In the genomic region with DNA sequence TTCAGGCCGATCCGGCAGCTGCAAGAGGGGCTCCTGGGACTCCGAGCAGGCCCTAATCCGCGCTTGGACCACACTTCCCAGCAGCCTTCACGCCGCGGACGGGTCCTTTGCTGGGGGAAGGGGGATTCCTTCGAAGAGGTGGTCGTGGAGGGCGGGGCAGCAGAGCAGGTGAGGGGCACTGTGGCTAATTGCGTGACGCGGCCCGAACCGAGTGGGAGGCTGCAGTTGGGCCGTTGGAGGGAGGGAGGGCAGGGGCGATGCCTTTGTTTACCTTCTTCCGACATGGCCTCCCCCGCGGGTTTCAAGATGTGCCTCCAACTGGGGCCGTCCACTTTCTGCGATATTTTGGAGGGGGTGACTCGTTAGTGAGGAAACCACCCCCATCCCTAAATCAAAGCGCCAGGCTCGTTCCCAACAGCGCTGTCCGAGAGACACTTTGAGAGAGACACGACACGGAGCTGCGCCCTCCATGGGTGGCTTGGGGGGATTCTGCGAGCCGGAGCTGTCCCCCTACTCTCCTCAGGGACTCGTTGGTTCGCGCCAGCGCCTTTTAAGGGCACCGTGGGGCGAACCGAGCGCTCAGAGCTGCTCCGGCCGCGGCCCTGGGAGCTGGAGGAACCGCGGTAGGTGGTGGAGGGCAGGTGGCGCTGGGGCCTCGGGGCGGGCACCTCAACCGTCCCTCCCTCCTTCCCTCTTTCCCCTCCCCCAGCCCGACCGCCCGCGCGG, we compare ENCODE assay signal across 1 cellular context.
A peak's percentile ranks its signal among the peaks of the same experiment; 100 is the strongest.
TF ChIP-seq lines count a peak whose summit lies in the region.

A gene (plus strand): TSS at position 582 of the 726 bp plus-strand sequence. CDS start 3,070 bp downstream, outside the sequence.

TF ChIP-seq in HepG2, 621 proteins besides CTCF, POLR2A, EP300 and RAD21 (continued from another document and continues in another):
- TF ChIP-seq, protein P1, sequence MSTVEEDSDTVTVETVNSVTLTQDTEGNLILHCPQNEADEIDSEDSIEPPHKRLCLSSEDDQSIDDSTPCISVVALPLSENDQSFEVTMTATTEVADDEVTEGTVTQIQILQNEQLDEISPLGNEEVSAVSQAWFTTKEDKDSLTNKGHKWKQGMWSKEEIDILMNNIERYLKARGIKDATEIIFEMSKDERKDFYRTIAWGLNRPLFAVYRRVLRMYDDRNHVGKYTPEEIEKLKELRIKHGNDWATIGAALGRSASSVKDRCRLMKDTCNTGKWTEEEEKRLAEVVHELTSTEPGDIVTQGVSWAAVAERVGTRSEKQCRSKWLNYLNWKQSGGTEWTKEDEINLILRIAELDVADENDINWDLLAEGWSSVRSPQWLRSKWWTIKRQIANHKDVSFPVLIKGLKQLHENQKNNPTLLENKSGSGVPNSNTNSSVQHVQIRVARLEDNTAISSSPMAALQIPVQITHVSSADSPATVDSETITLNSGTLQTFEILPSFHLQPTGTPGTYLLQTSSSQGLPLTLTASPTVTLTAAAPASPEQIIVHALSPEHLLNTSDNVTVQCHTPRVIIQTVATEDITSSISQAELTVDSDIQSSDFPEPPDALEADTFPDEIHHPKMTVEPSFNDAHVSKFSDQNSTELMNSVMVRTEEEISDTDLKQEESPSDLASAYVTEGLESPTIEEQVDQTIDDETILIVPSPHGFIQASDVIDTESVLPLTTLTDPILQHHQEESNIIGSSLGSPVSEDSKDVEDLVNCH (CRISPR knock-in tag; IDR thresholded peaks at IDR 0.05) = no peak; the same call in 1 of the 2 replicates
- TF ChIP-seq, protein P2, sequence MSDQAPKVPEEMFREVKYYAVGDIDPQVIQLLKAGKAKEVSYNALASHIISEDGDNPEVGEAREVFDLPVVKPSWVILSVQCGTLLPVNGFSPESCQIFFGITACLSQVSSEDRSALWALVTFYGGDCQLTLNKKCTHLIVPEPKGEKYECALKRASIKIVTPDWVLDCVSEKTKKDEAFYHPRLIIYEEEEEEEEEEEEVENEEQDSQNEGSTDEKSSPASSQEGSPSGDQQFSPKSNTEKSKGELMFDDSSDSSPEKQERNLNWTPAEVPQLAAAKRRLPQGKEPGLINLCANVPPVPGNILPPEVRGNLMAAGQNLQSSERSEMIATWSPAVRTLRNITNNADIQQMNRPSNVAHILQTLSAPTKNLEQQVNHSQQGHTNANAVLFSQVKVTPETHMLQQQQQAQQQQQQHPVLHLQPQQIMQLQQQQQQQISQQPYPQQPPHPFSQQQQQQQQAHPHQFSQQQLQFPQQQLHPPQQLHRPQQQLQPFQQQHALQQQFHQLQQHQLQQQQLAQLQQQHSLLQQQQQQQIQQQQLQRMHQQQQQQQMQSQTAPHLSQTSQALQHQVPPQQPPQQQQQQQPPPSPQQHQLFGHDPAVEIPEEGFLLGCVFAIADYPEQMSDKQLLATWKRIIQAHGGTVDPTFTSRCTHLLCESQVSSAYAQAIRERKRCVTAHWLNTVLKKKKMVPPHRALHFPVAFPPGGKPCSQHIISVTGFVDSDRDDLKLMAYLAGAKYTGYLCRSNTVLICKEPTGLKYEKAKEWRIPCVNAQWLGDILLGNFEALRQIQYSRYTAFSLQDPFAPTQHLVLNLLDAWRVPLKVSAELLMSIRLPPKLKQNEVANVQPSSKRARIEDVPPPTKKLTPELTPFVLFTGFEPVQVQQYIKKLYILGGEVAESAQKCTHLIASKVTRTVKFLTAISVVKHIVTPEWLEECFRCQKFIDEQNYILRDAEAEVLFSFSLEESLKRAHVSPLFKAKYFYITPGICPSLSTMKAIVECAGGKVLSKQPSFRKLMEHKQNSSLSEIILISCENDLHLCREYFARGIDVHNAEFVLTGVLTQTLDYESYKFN (CRISPR knock-in tag; conservative IDR thresholded peaks at IDR 0.05) = peak; percentile 69
- TF ChIP-seq SNRNP70 (IDR thresholded peaks at IDR 0.05; ENCODE audit: low read depth, low read length) = no peak
- TF ChIP-seq, protein P3, sequence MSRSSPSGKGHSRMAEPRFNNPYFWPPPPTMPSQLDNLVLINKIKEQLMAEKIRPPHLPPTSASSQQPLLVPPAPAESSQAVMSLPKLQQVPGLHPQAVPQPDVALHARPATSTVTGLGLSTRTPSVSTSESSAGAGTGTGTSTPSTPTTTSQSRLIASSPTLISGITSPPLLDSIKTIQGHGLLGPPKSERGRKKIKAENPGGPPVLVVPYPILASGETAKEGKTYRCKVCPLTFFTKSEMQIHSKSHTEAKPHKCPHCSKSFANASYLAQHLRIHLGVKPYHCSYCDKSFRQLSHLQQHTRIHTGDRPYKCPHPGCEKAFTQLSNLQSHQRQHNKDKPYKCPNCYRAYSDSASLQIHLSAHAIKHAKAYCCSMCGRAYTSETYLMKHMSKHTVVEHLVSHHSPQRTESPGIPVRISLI (CRISPR knock-in tag; IDR thresholded peaks at IDR 0.05; ENCODE audit: borderline replicate concordance) = no peak; the same call in 1 of the 2 replicates
- TF ChIP-seq, protein P4, sequence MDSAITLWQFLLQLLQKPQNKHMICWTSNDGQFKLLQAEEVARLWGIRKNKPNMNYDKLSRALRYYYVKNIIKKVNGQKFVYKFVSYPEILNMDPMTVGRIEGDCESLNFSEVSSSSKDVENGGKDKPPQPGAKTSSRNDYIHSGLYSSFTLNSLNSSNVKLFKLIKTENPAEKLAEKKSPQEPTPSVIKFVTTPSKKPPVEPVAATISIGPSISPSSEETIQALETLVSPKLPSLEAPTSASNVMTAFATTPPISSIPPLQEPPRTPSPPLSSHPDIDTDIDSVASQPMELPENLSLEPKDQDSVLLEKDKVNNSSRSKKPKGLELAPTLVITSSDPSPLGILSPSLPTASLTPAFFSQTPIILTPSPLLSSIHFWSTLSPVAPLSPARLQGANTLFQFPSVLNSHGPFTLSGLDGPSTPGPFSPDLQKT (CRISPR knock-in tag; IDR thresholded peaks at IDR 0.05; ENCODE audit: borderline replicate concordance) = peak; percentile 61; the same call in 1 of the 2 replicates
- no peak for TF ChIP-seq SMARCC2 (IDR thresholded peaks at IDR 0.05)
- TF ChIP-seq ZNF83 (CRISPR knock-in tag; IDR thresholded peaks at IDR 0.05; ENCODE audit: borderline replicate concordance) = peak; percentile 74; the same call in 1 of the 2 replicates
- peak; percentile 67; the same call in 1 of the 2 replicates for TF ChIP-seq ZNF772 (CRISPR knock-in tag; IDR thresholded peaks at IDR 0.05)
- TF ChIP-seq, protein P5, sequence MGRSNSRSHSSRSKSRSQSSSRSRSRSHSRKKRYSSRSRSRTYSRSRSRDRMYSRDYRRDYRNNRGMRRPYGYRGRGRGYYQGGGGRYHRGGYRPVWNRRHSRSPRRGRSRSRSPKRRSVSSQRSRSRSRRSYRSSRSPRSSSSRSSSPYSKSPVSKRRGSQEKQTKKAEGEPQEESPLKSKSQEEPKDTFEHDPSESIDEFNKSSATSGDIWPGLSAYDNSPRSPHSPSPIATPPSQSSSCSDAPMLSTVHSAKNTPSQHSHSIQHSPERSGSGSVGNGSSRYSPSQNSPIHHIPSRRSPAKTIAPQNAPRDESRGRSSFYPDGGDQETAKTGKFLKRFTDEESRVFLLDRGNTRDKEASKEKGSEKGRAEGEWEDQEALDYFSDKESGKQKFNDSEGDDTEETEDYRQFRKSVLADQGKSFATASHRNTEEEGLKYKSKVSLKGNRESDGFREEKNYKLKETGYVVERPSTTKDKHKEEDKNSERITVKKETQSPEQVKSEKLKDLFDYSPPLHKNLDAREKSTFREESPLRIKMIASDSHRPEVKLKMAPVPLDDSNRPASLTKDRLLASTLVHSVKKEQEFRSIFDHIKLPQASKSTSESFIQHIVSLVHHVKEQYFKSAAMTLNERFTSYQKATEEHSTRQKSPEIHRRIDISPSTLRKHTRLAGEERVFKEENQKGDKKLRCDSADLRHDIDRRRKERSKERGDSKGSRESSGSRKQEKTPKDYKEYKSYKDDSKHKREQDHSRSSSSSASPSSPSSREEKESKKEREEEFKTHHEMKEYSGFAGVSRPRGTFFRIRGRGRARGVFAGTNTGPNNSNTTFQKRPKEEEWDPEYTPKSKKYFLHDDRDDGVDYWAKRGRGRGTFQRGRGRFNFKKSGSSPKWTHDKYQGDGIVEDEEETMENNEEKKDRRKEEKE (IDR thresholded peaks at IDR 0.05) = no peak
- TF ChIP-seq YEATS2 (CRISPR knock-in tag; IDR thresholded peaks at IDR 0.05; ENCODE audit: borderline replicate concordance) = peak; percentile 47; the same call in 1 of the 2 replicates
- peak; percentile 73; the same call in 1 of the 2 replicates for TF ChIP-seq ZNF558 (CRISPR knock-in tag; IDR thresholded peaks at IDR 0.05; ENCODE audit: borderline replicate concordance)
- TF ChIP-seq, protein P6, sequence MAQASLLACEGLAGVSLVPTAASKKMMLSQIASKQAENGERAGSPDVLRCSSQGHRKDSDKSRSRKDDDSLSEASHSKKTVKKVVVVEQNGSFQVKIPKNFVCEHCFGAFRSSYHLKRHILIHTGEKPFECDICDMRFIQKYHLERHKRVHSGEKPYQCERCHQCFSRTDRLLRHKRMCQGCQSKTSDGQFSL (CRISPR knock-in tag; IDR thresholded peaks at IDR 0.05) = peak; percentile 74; the same call in 1 of the 2 replicates
- TF ChIP-seq NONO (IDR thresholded peaks at IDR 0.05) = peak; percentile 94; the same call in 1 of the 2 replicates
- TF ChIP-seq NONO (CRISPR knock-in tag; conservative IDR thresholded peaks at IDR 0.05) = peak; percentile 91
- no peak for TF ChIP-seq XRCC5 (optimal IDR thresholded peaks at IDR 0.05; ENCODE audit: low read length)
- TF ChIP-seq KDM4B (CRISPR knock-in tag; IDR thresholded peaks at IDR 0.05) = 0 out of 2 replicates have a peak, but pooled peaks have one; percentile 59
- TF ChIP-seq, protein P7, sequence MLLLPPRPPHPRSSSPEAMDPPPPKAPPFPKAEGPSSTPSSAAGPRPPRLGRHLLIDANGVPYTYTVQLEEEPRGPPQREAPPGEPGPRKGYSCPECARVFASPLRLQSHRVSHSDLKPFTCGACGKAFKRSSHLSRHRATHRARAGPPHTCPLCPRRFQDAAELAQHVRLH (CRISPR knock-in tag; IDR thresholded peaks at IDR 0.05; ENCODE audit: borderline replicate concordance, low read depth) = peak; percentile 50; the same call in 1 of the 2 replicates
- TF ChIP-seq, protein P8, sequence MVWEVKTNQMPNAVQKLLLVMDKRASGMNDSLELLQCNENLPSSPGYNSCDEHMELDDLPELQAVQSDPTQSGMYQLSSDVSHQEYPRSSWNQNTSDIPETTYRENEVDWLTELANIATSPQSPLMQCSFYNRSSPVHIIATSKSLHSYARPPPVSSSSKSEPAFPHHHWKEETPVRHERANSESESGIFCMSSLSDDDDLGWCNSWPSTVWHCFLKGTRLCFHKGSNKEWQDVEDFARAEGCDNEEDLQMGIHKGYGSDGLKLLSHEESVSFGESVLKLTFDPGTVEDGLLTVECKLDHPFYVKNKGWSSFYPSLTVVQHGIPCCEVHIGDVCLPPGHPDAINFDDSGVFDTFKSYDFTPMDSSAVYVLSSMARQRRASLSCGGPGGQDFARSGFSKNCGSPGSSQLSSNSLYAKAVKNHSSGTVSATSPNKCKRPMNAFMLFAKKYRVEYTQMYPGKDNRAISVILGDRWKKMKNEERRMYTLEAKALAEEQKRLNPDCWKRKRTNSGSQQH (CRISPR knock-in tag; IDR thresholded peaks at IDR 0.05; ENCODE audit: low read depth) = peak; percentile 91
- TF ChIP-seq HHEX (CRISPR knock-in tag; IDR thresholded peaks at IDR 0.05) = no peak
- peak; percentile 90 for TF ChIP-seq BRCA1 (CRISPR knock-in tag; IDR thresholded peaks at IDR 0.05)
- no peak for TF ChIP-seq NCOA5 (CRISPR knock-in tag; IDR thresholded peaks at IDR 0.05)
- no peak; the same call in 1 of the 2 replicates for TF ChIP-seq ZNF547 (CRISPR knock-in tag; IDR thresholded peaks at IDR 0.05)
- TF ChIP-seq ZSCAN31 (CRISPR knock-in tag; IDR thresholded peaks at IDR 0.05; ENCODE audit: low read depth) = peak; percentile 89
- TF ChIP-seq SMYD3 (CRISPR knock-in tag; IDR thresholded peaks at IDR 0.05) = 0 out of 2 replicates have a peak, but pooled peaks have one; percentile 29
- TF ChIP-seq, protein P9, sequence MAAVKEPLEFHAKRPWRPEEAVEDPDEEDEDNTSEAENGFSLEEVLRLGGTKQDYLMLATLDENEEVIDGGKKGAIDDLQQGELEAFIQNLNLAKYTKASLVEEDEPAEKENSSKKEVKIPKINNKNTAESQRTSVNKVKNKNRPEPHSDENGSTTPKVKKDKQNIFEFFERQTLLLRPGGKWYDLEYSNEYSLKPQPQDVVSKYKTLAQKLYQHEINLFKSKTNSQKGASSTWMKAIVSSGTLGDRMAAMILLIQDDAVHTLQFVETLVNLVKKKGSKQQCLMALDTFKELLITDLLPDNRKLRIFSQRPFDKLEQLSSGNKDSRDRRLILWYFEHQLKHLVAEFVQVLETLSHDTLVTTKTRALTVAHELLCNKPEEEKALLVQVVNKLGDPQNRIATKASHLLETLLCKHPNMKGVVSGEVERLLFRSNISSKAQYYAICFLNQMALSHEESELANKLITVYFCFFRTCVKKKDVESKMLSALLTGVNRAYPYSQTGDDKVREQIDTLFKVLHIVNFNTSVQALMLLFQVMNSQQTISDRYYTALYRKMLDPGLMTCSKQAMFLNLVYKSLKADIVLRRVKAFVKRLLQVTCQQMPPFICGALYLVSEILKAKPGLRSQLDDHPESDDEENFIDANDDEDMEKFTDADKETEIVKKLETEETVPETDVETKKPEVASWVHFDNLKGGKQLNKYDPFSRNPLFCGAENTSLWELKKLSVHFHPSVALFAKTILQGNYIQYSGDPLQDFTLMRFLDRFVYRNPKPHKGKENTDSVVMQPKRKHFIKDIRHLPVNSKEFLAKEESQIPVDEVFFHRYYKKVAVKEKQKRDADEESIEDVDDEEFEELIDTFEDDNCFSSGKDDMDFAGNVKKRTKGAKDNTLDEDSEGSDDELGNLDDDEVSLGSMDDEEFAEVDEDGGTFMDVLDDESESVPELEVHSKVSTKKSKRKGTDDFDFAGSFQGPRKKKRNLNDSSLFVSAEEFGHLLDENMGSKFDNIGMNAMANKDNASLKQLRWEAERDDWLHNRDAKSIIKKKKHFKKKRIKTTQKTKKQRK (IDR thresholded peaks at IDR 0.05; ENCODE audit: low read length) = no peak
- TF ChIP-seq SAP130 (CRISPR knock-in tag; IDR thresholded peaks at IDR 0.05; ENCODE audit: low read depth) = peak; percentile 85
- no peak; the same call in 1 of the 2 replicates for TF ChIP-seq ZNF567 (CRISPR knock-in tag; IDR thresholded peaks at IDR 0.05; ENCODE audit: borderline replicate concordance)
